ENCODE assay signal across 12 cellular contexts in genomic region chr7:105794741-105795729, GRCh38.
DNase-seq lines count a peak whose midpoint lies in the region; ATAC-seq and TF ChIP-seq lines count a peak whose summit lies in the region.
"Had no signal": no experiment of that assay in that cellular context is flagged by ENCODE, and none has a peak within 500 bp of the region (broad histone marks: within the 10 kb centered on the region; RNA-seq: fewer than 3 reads in every experiment).

No MANE protein-coding gene starts in this region.

- H3K4me3 ChIP-seq in RWPE2 (ENCODE audit: severe bottlenecking) = no peak overlapping the region

- peaks cover 37% of the 10 kb centered on the region for H3K4me1 ChIP-seq in RWPE2 (ENCODE audit: insufficient read depth, poor library complexity, severe bottlenecking)
- H3K4me1 ChIP-seq: parathyroid adenoma had no signal

- no peak overlapping the region for H3K4me3 Mint-ChIP-seq in activated T-helper 17 cell treated with anti-CD3 and anti-CD28 coated beads, Interleukin-2, amount 50 U/mL, for 72 hours
- H3K4me3 Mint-ChIP-seq: immature natural killer cell had no signal

- ATAC-seq in RWPE2 (ENCODE audit: low read depth) (peak; percentile 77), omental fat pad (ENCODE audit: low FRiP score) (peak; percentile 71), GM18873 (IDR thresholded peaks at IDR 0.05; ENCODE audit: low FRiP score, unreplicated experiment) (no peak), GM19455 (IDR thresholded peaks at IDR 0.05; ENCODE audit: unreplicated experiment) (no peak)
- ATAC-seq in activated T-helper 17 cell treated with anti-CD3 and anti-CD28 coated beads, Interleukin-2, amount 50 U/mL, for 72 hours (replicated peaks) = no peak

- H3K27ac Mint-ChIP-seq in activated T-helper 17 cell treated with anti-CD3 and anti-CD28 coated beads, Interleukin-2, amount 50 U/mL, for 72 hours = no peak overlapping the region
- H3K27ac Mint-ChIP-seq: immature natural killer cell had no signal

- H3K36me3 Mint-ChIP-seq in activated T-helper 17 cell treated with anti-CD3 and anti-CD28 coated beads, Interleukin-2, amount 50 U/mL, for 72 hours (ENCODE audit: low read depth) = no peaks in the 10 kb centered on the region

- H3K27me3 Mint-ChIP-seq in activated T-helper 17 cell treated with anti-CD3 and anti-CD28 coated beads, Interleukin-2, amount 50 U/mL, for 72 hours = no peaks in the 10 kb centered on the region

- no peaks in the 10 kb centered on the region for H3K9me3 ChIP-seq in RWPE2 (ENCODE audit: severe bottlenecking)

- H3K36me3 ChIP-seq in RWPE2 (ENCODE audit: low read depth) = no peaks in the 10 kb centered on the region

- peak overlapping the region; percentile 65 for H3K27ac ChIP-seq in RWPE2 (ENCODE audit: poor library complexity, severe bottlenecking)
- H3K27ac ChIP-seq: parathyroid adenoma had no signal

- no peak for TF ChIP-seq CTCF in RWPE2 (IDR thresholded peaks at IDR 0.05; ENCODE audit: poor library complexity, severe bottlenecking)
- TF ChIP-seq CTCF in omental fat pad (IDR thresholded peaks at IDR 0.05) = no peak

- peaks cover 12% of the 10 kb centered on the region for H3K4me1 Mint-ChIP-seq in activated T-helper 17 cell treated with anti-CD3 and anti-CD28 coated beads, Interleukin-2, amount 50 U/mL, for 72 hours

- peak; percentile 69 for DNase-seq in AG20443 (ENCODE audit: low spot score)
- DNase-seq in RWPE2 (ENCODE audit: low spot score) = no peak
- DNase-seq in fibroblast of peridontal ligament (ENCODE audit: extremely low read depth) = peak; percentile 92
- DNase-seq in omental fat pad (ENCODE audit: low spot score) = no peak
- no peak for DNase-seq in NK-92 treated with Interleukin-12 subunit alpha and Interleukin-12 subunit beta, amount 100 ng/mL, for 24 hours (lab: John Stamatoyannopoulos, UW)
- DNase-seq: Calu3, immature natural killer cell, NCI-H1694 treated with DMSO at 0.1 percent for 48 hours had no signal

- H3K9me3 Mint-ChIP-seq in activated T-helper 17 cell treated with anti-CD3 and anti-CD28 coated beads, Interleukin-2, amount 50 U/mL, for 72 hours = no peaks in the 10 kb centered on the region
- H3K9me3 Mint-ChIP-seq: immature natural killer cell had no signal

- no peaks in the 10 kb centered on the region for H3K27me3 ChIP-seq in RWPE2 (ENCODE audit: insufficient read depth, poor library complexity, severe bottlenecking)

Comparison
In these comparisons a context has a peak if more than half of its experiments do, and no peak if none do; other contexts are left out.
1. DNase-seq: peak in AG20443 (single experiment) and fibroblast of peridontal ligament (single experiment); none in RWPE2 (single experiment), omental fat pad (single experiment) and NK-92 treated with Interleukin-12 subunit alpha and Interleukin-12 subunit beta, amount 100 ng/mL, for 24 hours (single experiment).
2. ATAC-seq: peak in RWPE2 (single experiment) and omental fat pad (single experiment); none in activated T-helper 17 cell treated with anti-CD3 and anti-CD28 coated beads, Interleukin-2, amount 50 U/mL, for 72 hours (single experiment), GM18873 (single experiment) and GM19455 (single experiment).